16 cellular contexts compared by ENCODE assay signal in the genomic region with DNA sequence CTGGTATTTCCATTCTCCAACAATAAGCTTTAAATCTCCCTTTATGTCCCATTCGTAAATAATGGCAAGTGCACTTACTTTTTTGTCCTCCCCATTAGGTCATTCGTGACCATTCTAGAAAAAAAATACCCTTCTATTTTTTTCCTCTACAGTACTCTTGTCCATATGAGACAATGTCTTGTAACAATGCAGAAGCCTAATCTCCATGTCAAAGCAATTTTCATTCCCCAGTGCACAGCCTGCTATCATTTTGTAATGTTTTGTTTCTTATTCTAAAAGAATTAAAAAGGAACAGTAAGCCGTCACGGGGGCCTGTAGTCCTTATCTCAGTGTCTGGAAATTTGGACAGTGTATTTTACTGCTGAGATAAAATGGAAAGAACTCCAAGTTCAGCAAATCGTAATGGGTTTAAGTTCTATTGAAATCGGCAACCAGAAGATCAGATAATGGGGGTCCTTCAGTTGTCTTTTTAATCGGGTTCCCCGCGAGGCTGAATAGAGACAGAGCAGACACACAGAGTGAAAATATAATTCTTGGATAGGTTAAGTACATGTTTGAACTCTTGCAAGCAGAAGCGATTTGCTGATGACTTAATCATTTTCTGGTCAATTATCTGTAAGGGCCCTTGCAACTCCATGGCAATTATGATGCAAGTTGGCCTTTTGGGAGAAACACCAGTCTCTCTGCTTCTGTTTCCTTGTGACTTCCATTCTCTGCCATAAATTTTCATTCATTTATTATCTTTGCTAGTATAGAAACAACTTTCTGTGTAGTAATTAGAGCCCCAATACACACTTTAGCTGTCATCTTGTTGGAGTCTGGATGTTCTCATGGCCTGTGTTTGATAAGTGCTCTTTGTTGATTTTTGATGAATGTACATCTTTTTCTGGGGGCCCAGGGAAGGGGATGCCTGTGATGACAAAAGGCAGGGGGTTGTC. TPM values are rescaled to one million over a fixed set of nuclear protein-coding genes. Genes with fewer than 3 reads are reported as not detected.
DNase-seq lines count a peak whose midpoint lies in the region; ATAC-seq and TF ChIP-seq lines count a peak whose summit lies in the region.
"Had no signal": no experiment of that assay in that cellular context is flagged by ENCODE, and none has a peak within 500 bp of the region (broad histone marks: within the 10 kb centered on the region; RNA-seq: fewer than 3 reads in every experiment).

No MANE protein-coding gene starts in this region.

- no peak for TF ChIP-seq POLR2A in testis (IDR thresholded peaks at IDR 0.05)

- H3K4me3 Mint-ChIP-seq in activated T-helper 17 cell treated with anti-CD3 and anti-CD28 coated beads, Interleukin-2, amount 50 U/mL, for 72 hours: no peak overlapping the region

- H3K27ac ChIP-seq in cardiac muscle cell (peak overlapping the region; percentile 42), right atrium auricular region (no peak overlapping the region), cingulate gyrus (ENCODE audit: low read depth, low read length) (peak overlapping the region; percentile 70), testis (no peak overlapping the region)
- H3K27ac ChIP-seq: BLaER1 treated with 17β-estradiol and CSF1 and Interleukin-3, amounts not matched to agents 10 nM and 100 nM had no signal

- no peak for TF ChIP-seq CTCF in cardiac muscle cell (IDR thresholded peaks at IDR 0.05; ENCODE audit: low read depth, low read length)
- no peak for TF ChIP-seq CTCF in right atrium auricular region (IDR thresholded peaks at IDR 0.05)
- no peak for TF ChIP-seq CTCF in testis (IDR thresholded peaks at IDR 0.05)

- intact Hi-C loops in testis (cut with DNase I; ENCODE audit: low total_unique reads): no loop called here

- 32 to 39% methylated on average over 10 of the region's 10 CpGs for WGBS in testis, 2 donors

- H3K27me3 ChIP-seq in cardiac muscle cell: no peaks in the 10 kb centered on the region
- H3K27me3 ChIP-seq in right atrium auricular region: no peaks in the 10 kb centered on the region
- H3K27me3 ChIP-seq in testis: no peaks in the 10 kb centered on the region
- H3K27me3 ChIP-seq: BLaER1 treated with 17β-estradiol and CSF1 and Interleukin-3, amounts not matched to agents 10 nM and 100 nM had no signal

- H3K4me1 ChIP-seq in cardiac muscle cell (ENCODE audit: low read depth) (peaks cover 57% of the 10 kb centered on the region), right atrium auricular region (peaks cover 0 to 33% of the 10 kb centered on the region in 2 donors), testis (peaks cover 3% of the 10 kb centered on the region)
- H3K4me1 ChIP-seq: BLaER1 treated with 17β-estradiol and CSF1 and Interleukin-3, amounts not matched to agents 10 nM and 100 nM had no signal

- H3K9me3 ChIP-seq in cardiac muscle cell (ENCODE audit: low read depth) (no peaks in the 10 kb centered on the region), right atrium auricular region (no peaks in the 10 kb centered on the region), testis (no peaks in the 10 kb centered on the region)

- peaks cover 3% of the 10 kb centered on the region for H3K9me3 Mint-ChIP-seq in activated T-helper 17 cell treated with anti-CD3 and anti-CD28 coated beads, Interleukin-2, amount 50 U/mL, for 72 hours

- no peak overlapping the region for H3K27ac Mint-ChIP-seq in activated T-helper 17 cell treated with anti-CD3 and anti-CD28 coated beads, Interleukin-2, amount 50 U/mL, for 72 hours

- H3K36me3 Mint-ChIP-seq in activated T-helper 17 cell treated with anti-CD3 and anti-CD28 coated beads, Interleukin-2, amount 50 U/mL, for 72 hours (ENCODE audit: low read depth): no peaks in the 10 kb centered on the region

- peaks cover 11% of the 10 kb centered on the region for H3K27me3 Mint-ChIP-seq in activated T-helper 17 cell treated with anti-CD3 and anti-CD28 coated beads, Interleukin-2, amount 50 U/mL, for 72 hours

- ATAC-seq in activated T-helper 17 cell treated with anti-CD3 and anti-CD28 coated beads, Interleukin-2, amount 50 U/mL, for 72 hours (replicated peaks): no peak

- no peak for DNase-seq in cardiac muscle cell (ENCODE audit: low read depth in 1 of 2, low spot score in 1 of 2)
- DNase-seq in right atrium auricular region (ENCODE audit: low spot score): no peak
- DNase-seq in midbrain (lab: John Stamatoyannopoulos, UW): peak; percentile 17
- DNase-seq in testis: peak; percentile 54
- DNase-seq in NCI-H526 treated with DMSO at 0.1 percent for 48 hours (lab: John Stamatoyannopoulos, UW): no peak
- no peak for DNase-seq in RPMI8226
- DNase-seq: 8988T, DMS153, EL, Kasumi-1, NCI-H1105 treated with DMSO at 0.1 percent for 48 hours, NCI-H187, NCI-H526 had no signal

- H3K4me1 Mint-ChIP-seq in activated T-helper 17 cell treated with anti-CD3 and anti-CD28 coated beads, Interleukin-2, amount 50 U/mL, for 72 hours: no peaks in the 10 kb centered on the region

- H3K4me3 ChIP-seq in cardiac muscle cell (no peak overlapping the region), right atrium auricular region (no peak overlapping the region), testis (no peak overlapping the region)
- H3K4me3 ChIP-seq: BLaER1 treated with 17β-estradiol and CSF1 and Interleukin-3, amounts not matched to agents 10 nM and 100 nM had no signal

- peaks cover 21% of the 10 kb centered on the region for H3K36me3 ChIP-seq in cardiac muscle cell
- no peaks in the 10 kb centered on the region for H3K36me3 ChIP-seq in right atrium auricular region
- H3K36me3 ChIP-seq in testis (ENCODE audit: low read depth, missing control alignments): no peaks in the 10 kb centered on the region

RNA-seq across cellular contexts. Expression of gene PROX1, which starts 22.1 kb away (rescaled TPM):
- 12.8 and 28.7 TPM in 2 replicates for total RNA-seq in cardiac muscle cell
- polyA plus RNA-seq in cardiac muscle cell: 10.1 and 21.8 TPM in 2 replicates
- total RNA-seq in right atrium auricular region: 10 to 100 TPM; 39.7 to 46.5 TPM
- total RNA-seq in testis: 1 to 10 TPM; 4.2 to 6.5 TPM
- polyA plus RNA-seq in testis (ENCODE audit: insufficient read depth, low read depth, low replicate concordance): 19.1 TPM
- under 1 TPM; 0.08 to 0.11 TPM for total RNA-seq in activated T-helper 17 cell treated with anti-CD3 and anti-CD28 coated beads, Interleukin-2, amount 50 U/mL, for 72 hours

Comparison
In these comparisons a context has a peak if more than half of its experiments do, and no peak if none do; other contexts are left out.
1. H3K27ac ChIP-seq: peak in cardiac muscle cell (single experiment) and cingulate gyrus (single experiment); none in right atrium auricular region (0 of 2) and testis (0 of 2).
2. DNase-seq: peak in midbrain (single experiment) and testis (single experiment); none in cardiac muscle cell (0 of 2), right atrium auricular region (single experiment), NCI-H526 treated with DMSO at 0.1 percent for 48 hours (single experiment) and RPMI8226 (single experiment).
3. RNA of gene PROX1, which starts 22.1 kb away (total RNA-seq): 39.7 to 46.5 TPM in right atrium auricular region, 12.8 to 28.7 TPM in cardiac muscle cell and 4.2 to 6.5 TPM in testis; 0.08 to 0.11 TPM in activated T-helper 17 cell treated with anti-CD3 and anti-CD28 coated beads, Interleukin-2, amount 50 U/mL, for 72 hours; every median in the first group is over 4 times any median in the second.